ENCODE assay signal across 8 cellular contexts in the genomic region with DNA sequence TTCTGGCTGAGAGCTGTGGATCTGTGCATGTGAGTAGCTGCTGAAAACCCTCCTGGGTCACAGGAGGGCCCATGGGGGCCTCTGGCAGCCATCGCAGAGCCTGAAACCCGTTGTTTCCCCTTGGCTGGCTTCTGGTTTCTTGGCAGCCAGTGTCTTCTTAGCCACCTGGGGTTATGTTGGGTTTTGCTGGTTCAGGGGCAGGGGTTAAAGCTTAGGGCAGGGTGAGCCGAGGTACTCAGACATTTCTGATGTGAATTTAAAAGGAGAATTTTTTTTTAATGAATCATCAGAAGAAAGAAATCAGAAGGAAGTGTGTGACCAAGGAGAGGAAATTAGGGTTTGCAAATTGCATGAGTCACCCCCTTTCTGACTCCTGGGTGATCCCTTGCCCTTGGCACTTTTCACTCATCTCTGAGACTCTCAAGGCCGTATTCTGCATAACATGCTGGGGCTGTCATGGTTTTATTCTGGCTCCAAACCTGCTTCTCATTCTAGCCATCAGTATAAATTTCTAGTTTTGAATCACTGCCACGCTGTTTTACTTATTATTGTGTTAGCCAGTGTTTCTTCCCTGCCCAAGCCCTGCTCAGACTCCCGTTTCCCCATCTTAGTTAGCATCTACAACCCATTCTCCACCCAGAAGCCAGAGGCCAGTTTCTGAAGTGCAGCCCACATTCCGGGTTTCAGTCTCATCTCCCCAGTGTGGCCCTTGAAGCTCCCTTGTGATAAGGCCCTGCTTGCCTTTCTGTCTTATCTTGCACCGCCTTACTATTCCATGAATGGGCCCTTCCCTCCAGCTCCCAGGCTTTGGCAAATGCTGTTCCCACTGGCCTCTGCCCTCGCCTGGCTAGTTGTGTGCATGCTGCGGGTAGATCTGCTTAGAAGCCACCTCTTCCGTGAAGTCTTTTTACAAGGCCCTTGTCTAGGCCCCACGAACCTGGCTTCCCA. TPM values are rescaled to one million over a fixed set of nuclear protein-coding genes. Genes with fewer than 3 reads are reported as not detected.
A peak's percentile ranks its signal among the peaks of the same experiment; 100 is the strongest.
DNase-seq lines count a peak whose midpoint lies in the region; ATAC-seq and TF ChIP-seq lines count a peak whose summit lies in the region.

No MANE protein-coding gene starts in this region.

- H3K27me3 Mint-ChIP-seq in immature natural killer cell (ENCODE audit: low read depth in 3 of 3), result peaks cover 28 to 54% (median 32%) of the 10 kb centered on the region in 3 donors

- H3K27ac ChIP-seq in OCI-LY3 (ENCODE audit: low read length) (peak overlapping the region; percentile 86), thoracic aorta (peak overlapping the region; percentile 70 to 72)

- intact Hi-C loops in Right ventricle myocardium superior (cut with DNase I), result no loop called here
- intact Hi-C loops in Right ventricle myocardium inferior (cut with DNase I), result no loop called here

- H2AFZ ChIP-seq in OCI-LY3 (ENCODE audit: low read depth, low read length), result no peak overlapping the region

- H3K36me3 ChIP-seq in OCI-LY3 (replicated peaks; ENCODE audit: low read depth, low read length) (peaks cover 47% of the 10 kb centered on the region), thoracic aorta (no peaks in the 10 kb centered on the region)

- peak overlapping the region; percentile 59 for H3K4me2 ChIP-seq in OCI-LY3 (ENCODE audit: low read length)

- peaks cover 0 to 7% (median 0%) of the 10 kb centered on the region in 3 donors for H3K36me3 Mint-ChIP-seq in immature natural killer cell

- H3K27me3 ChIP-seq in OCI-LY3 (ENCODE audit: low read depth, low read length) (no peaks in the 10 kb centered on the region), thoracic aorta (replicated peaks; ENCODE audit: insufficient read depth) (no peaks in the 10 kb centered on the region)

- peaks cover 84 to 91% of the 10 kb centered on the region in 2 donors for H3K4me1 Mint-ChIP-seq in immature natural killer cell

- H3K9me3 ChIP-seq in OCI-LY3 (ENCODE audit: insufficient read depth, low read length) (peaks cover 9% of the 10 kb centered on the region; the same call in 1 of the 2 replicates), thoracic aorta (no peaks in the 10 kb centered on the region)

- peak overlapping the region; percentile 58 to 82 (median 70) for H3K4me3 Mint-ChIP-seq in immature natural killer cell

- H3K4me3 ChIP-seq in OCI-LY3 (ENCODE audit: low read length), result peak overlapping the region; percentile 52
- H3K4me3 ChIP-seq in thoracic aorta, result no peak overlapping the region

- H3K4me1 ChIP-seq in OCI-LY3 (ENCODE audit: low read length) (peaks cover 48% of the 10 kb centered on the region), thoracic aorta (ENCODE audit: control insufficient read depth in 1 of 2, low read depth in 2 of 2) (peaks cover 26 to 58% of the 10 kb centered on the region in 2 donors)

- peak overlapping the region in 4 of 6 donors; percentile 15 to 69 (median 34) for H3K27ac Mint-ChIP-seq in immature natural killer cell

- DNase-seq in Right ventricle myocardium superior (no peak), Right ventricle myocardium inferior (ENCODE audit: missing footprints) (no peak), immature natural killer cell (peak; percentile 51 to 68 (median 61)), thoracic aorta (ENCODE audit: low spot score) (peak; percentile 18), GF-D8 (lab: John Stamatoyannopoulos, UW) (no peak)
- peak; percentile 16 for DNase-seq in activated T-helper 9 cell treated with anti-CD3 and anti-CD28 coated beads, Interleukin-2, amount 50 U/mL, for 16 hours (ENCODE audit: low read depth)

- peak overlapping the region; percentile 57 for H3K9ac ChIP-seq in OCI-LY3 (ENCODE audit: low read length)

- H3K9me3 Mint-ChIP-seq in immature natural killer cell, result no peaks in the 10 kb centered on the region

- peak; percentile 69 for ATAC-seq in Right ventricle myocardium superior (ENCODE audit: poor library complexity)
- ATAC-seq in Right ventricle myocardium inferior, result no peak
- peak; percentile 55 for ATAC-seq in HG02973 (IDR thresholded peaks at IDR 0.05; ENCODE audit: unreplicated experiment)
- ATAC-seq in thoracic aorta (ENCODE audit: insufficient number of reproducible peaks, low FRiP score, low read depth), result peak; percentile 80

- H3K79me2 ChIP-seq in OCI-LY3 (ENCODE audit: low read length), result peaks cover 88% of the 10 kb centered on the region

- peaks cover 81% of the 10 kb centered on the region for H4K20me1 ChIP-seq in OCI-LY3 (ENCODE audit: insufficient read depth, low read length)

- TF ChIP-seq CTCF in OCI-LY3 (IDR thresholded peaks at IDR 0.05; ENCODE audit: low read depth, low read length) (no peak), thoracic aorta (IDR thresholded peaks at IDR 0.05) (no peak)

RNA-seq across cellular contexts. Expression of a gene that starts 40.9 kb away (rescaled TPM):
- total RNA-seq in Right ventricle myocardium superior, result 0.46 TPM
- 1.1 TPM for total RNA-seq in Right ventricle myocardium inferior
- 1 to 10 TPM; 2.4 to 5.0 (median 2.9) TPM for polyA plus RNA-seq in immature natural killer cell
- 10 to 100 TPM in 1 of 2 donors, 1 to 10 TPM in 1; 4.2 to 14.6 TPM for total RNA-seq in thoracic aorta

Comparison
In these comparisons a context has a peak if more than half of its experiments do, and no peak if none do; other contexts are left out.
1. DNase-seq: peak in activated T-helper 9 cell treated with anti-CD3 and anti-CD28 coated beads, Interleukin-2, amount 50 U/mL, for 16 hours (single experiment), immature natural killer cell (3 of 3) and thoracic aorta (single experiment); none in Right ventricle myocardium superior (single experiment), Right ventricle myocardium inferior (single experiment) and GF-D8 (single experiment).